17 cellular contexts compared by ENCODE assay signal in the genomic region with DNA sequence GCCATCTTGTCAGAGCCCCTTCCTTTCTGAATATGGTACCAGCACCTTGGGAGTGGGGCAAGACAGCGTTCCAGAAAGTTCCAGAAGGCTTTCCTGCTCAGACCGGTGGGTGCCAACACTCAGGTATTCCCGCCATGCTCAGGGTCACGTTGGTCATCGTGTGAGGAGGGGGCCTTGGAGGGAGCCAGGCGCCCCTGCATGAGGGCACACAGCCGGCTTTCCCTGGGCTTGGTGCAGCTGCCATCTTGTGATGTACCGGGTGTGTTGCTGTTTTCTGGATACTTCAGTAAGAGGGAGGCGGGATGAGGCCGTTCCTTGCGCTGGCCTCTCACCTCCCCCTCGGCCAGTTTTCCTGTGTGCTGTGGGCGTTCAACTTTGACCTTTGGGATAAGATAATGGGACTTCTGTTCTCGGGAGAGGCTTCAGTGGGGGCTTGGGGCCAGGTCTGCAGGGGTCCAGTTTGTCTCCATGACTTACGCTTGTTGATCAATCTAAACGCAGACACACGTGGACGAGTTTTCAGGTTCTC.
DNase-seq lines count a peak whose midpoint lies in the region; ATAC-seq and TF ChIP-seq lines count a peak whose summit lies in the region.
"Had no signal": no experiment of that assay in that cellular context is flagged by ENCODE, and none has a peak within 500 bp of the region (broad histone marks: within the 10 kb centered on the region; RNA-seq: fewer than 3 reads in every experiment).

No MANE protein-coding gene starts in this region.

- H3K27ac Mint-ChIP-seq in brain (peak overlapping the region in 4 of 5 experiments; percentile 58 to 94 (median 82)), type B pancreatic cell (peak overlapping the region; percentile 29)
- H3K27ac Mint-ChIP-seq: CD4-positive, alpha-beta T cell; HFFc6 had no signal

- TF ChIP-seq POLR2A in sigmoid colon (IDR thresholded peaks at IDR 0.05) = no peak

- H4K91ac ChIP-seq in neuronal stem cell (ENCODE audit: low read depth, low read length, poor library complexity) = no peak overlapping the region

- H2BK120ac ChIP-seq in neuronal stem cell (ENCODE audit: low read depth, low read length) = no peak overlapping the region

- peak overlapping the region; percentile 29 for H2BK5ac ChIP-seq in neuronal stem cell (ENCODE audit: low read length)

- peaks cover 0 to 2% (median 0%) of the 10 kb centered on the region in 5 experiments for H3K9me3 Mint-ChIP-seq in brain
- H3K9me3 Mint-ChIP-seq in type B pancreatic cell = no peaks in the 10 kb centered on the region
- H3K9me3 Mint-ChIP-seq: CD4-positive, alpha-beta T cell had no signal

- H3K27me3 ChIP-seq in layer of hippocampus (ENCODE audit: control insufficient read depth, insufficient read depth, low read length) (peaks cover 2% of the 10 kb centered on the region), neuronal stem cell (ENCODE audit: control insufficient read depth in 3 of 3, insufficient read depth in 3 of 3, low read depth in 1 of 3, low read length in 3 of 3) (peaks cover 0 to 36% (median 0%) of the 10 kb centered on the region in 3 experiments), upper lobe of right lung (no peaks in the 10 kb centered on the region), sigmoid colon (peaks cover 37 to 92% (median 74%) of the 10 kb centered on the region in 3 donors)

- H2BK15ac ChIP-seq in neuronal stem cell (ENCODE audit: low read length) = no peak overlapping the region

- H3K14ac ChIP-seq in neuronal stem cell (ENCODE audit: low read length) = no peak overlapping the region

- H3K9ac ChIP-seq in neuronal stem cell (ENCODE audit: low read depth, low read length, poor library complexity) = no peak overlapping the region
- H3K9ac ChIP-seq: GM23248 had no signal

- TF ChIP-seq CTCF in brain (conservative IDR thresholded peaks at IDR 0.05) (no peak), type B pancreatic cell (conservative IDR thresholded peaks at IDR 0.05) (no peak), upper lobe of right lung (IDR thresholded peaks at IDR 0.05) (no peak), sigmoid colon (IDR thresholded peaks at IDR 0.05) (no peak)

- no peak overlapping the region for H4K8ac ChIP-seq in neuronal stem cell (ENCODE audit: low read depth, low read length)

- intact Hi-C loops in upper lobe of right lung (cut with DNase I) = loop anchor here (2.0 kb wide), 1 partner anchor 50 kb away; no protein-coding TSS in a partner anchor
- intact Hi-C loops in sigmoid colon (cut with DNase I) = no loop called here

- peak overlapping the region; percentile 38 for H3K23ac ChIP-seq in neuronal stem cell (ENCODE audit: low read depth, low read length, poor library complexity)

- no peak overlapping the region for H3K4me2 ChIP-seq in neuronal stem cell (ENCODE audit: insufficient read depth, low read length, poor library complexity, severe bottlenecking)

- H3K4me1 ChIP-seq in neuronal stem cell (ENCODE audit: control insufficient read depth in 2 of 2, insufficient read depth in 1 of 2, low read depth in 1 of 2, low read length in 2 of 2) = peaks cover 13 to 47% of the 10 kb centered on the region in 2 donors
- no peaks in the 10 kb centered on the region for H3K4me1 ChIP-seq in upper lobe of right lung
- H3K4me1 ChIP-seq in sigmoid colon = peaks cover 0 to 16% (median 15%) of the 10 kb centered on the region in 4 donors

- peak overlapping the region; percentile 19 for H3K27ac ChIP-seq in layer of hippocampus (ENCODE audit: low read depth, low read length)
- H3K27ac ChIP-seq in neuronal stem cell (replicated peaks; ENCODE audit: low read length) = no peak overlapping the region
- H3K27ac ChIP-seq in upper lobe of right lung = no peak overlapping the region
- no peak overlapping the region for H3K27ac ChIP-seq in sigmoid colon
- H3K27ac ChIP-seq: C4-2B, GM23248, HL-60 had no signal

- DNase-seq in neuronal stem cell (ENCODE audit: low spot score) (no peak), type B pancreatic cell (ENCODE audit: extremely low spot score, unreplicated experiment) (no peak), upper lobe of right lung (no peak), sigmoid colon (no peak)
- DNase-seq: AML-193; Caco-2; CD4-positive, alpha-beta T cell; GM23248; HFFc6; IMR-90 had no signal

- no peak for ATAC-seq in upper lobe of right lung
- no peak for ATAC-seq in GM19452 (IDR thresholded peaks at IDR 0.05; ENCODE audit: unreplicated experiment)
- ATAC-seq: HCT116, K562 had no signal

- H3K79me1 ChIP-seq in neuronal stem cell (ENCODE audit: low read depth, low read length) = no peaks in the 10 kb centered on the region

- H3K4me3 Mint-ChIP-seq in brain (no peak overlapping the region), type B pancreatic cell (no peak overlapping the region)
- H3K4me3 Mint-ChIP-seq: CD4-positive, alpha-beta T cell; HFFc6 had no signal

- no peak overlapping the region for H3K4me3 ChIP-seq in neuronal stem cell (ENCODE audit: low read length in 2 of 2)
- no peak overlapping the region for H3K4me3 ChIP-seq in upper lobe of right lung
- H3K4me3 ChIP-seq in sigmoid colon = no peak overlapping the region
- H3K4me3 ChIP-seq: GM23248, K562 had no signal

- H3K36me3 Mint-ChIP-seq in brain (no peaks in the 10 kb centered on the region), type B pancreatic cell (no peaks in the 10 kb centered on the region)

- no peaks in the 10 kb centered on the region for H3K36me3 ChIP-seq in neuronal stem cell (replicated peaks in 1 of 2; ENCODE audit: control insufficient read depth in 2 of 2, insufficient read depth in 2 of 2, low read length in 2 of 2)
- no peaks in the 10 kb centered on the region for H3K36me3 ChIP-seq in upper lobe of right lung
- no peaks in the 10 kb centered on the region for H3K36me3 ChIP-seq in sigmoid colon

- no peak for TF ChIP-seq EP300 in sigmoid colon (IDR thresholded peaks at IDR 0.05)

- peaks cover 77% of the 10 kb centered on the region for H3K4me1 Mint-ChIP-seq in brain
- H3K4me1 Mint-ChIP-seq in type B pancreatic cell (ENCODE audit: unreplicated experiment) = peaks cover 46% of the 10 kb centered on the region

- no peak overlapping the region for H3K4ac ChIP-seq in neuronal stem cell (ENCODE audit: low read length)

- peak overlapping the region; percentile 95 for H2AK5ac ChIP-seq in neuronal stem cell (ENCODE audit: low read depth, low read length)

- H2BK12ac ChIP-seq in neuronal stem cell (ENCODE audit: low read length) = no peak overlapping the region

- H3K9me3 ChIP-seq in neuronal stem cell (replicated peaks in 1 of 2; ENCODE audit: control insufficient read depth in 2 of 2, insufficient read depth in 1 of 2, low read depth in 1 of 2, low read length in 2 of 2) = no peaks in the 10 kb centered on the region
- H3K9me3 ChIP-seq in upper lobe of right lung = no peaks in the 10 kb centered on the region
- no peaks in the 10 kb centered on the region for H3K9me3 ChIP-seq in sigmoid colon
- H3K9me3 ChIP-seq: Caco-2 had no signal

- H3K18ac ChIP-seq in neuronal stem cell (ENCODE audit: low read length) = peak overlapping the region; percentile 57

- peaks cover 11% of the 10 kb centered on the region for H3K27me3 Mint-ChIP-seq in brain
- peaks cover 44% of the 10 kb centered on the region for H3K27me3 Mint-ChIP-seq in type B pancreatic cell
- H3K27me3 Mint-ChIP-seq: CD4-positive, alpha-beta T cell had no signal

- no CpG with 5 or more reads among the region's 18 CpGs for WGBS in neuronal stem cell (ENCODE audit: extremely low coverage in 2 of 2, insufficient read length in 2 of 2, insufficient replicate concordance in 1 of 2), 2 donors
- 82 to 88% methylated on average over 18 of the region's 18 CpGs for WGBS in sigmoid colon, 2 donors

- H2AFZ ChIP-seq in neuronal stem cell (ENCODE audit: low read length) = no peak overlapping the region
- H2AFZ ChIP-seq: GM23248 had no signal
